24 cellular contexts compared by ENCODE assay signal in genomic region chr14:68446243-68447040, GRCh38.
DNase-seq lines count a peak whose midpoint lies in the region; ATAC-seq, FAIRE-seq and TF ChIP-seq lines count a peak whose summit lies in the region.
"Had no signal": no experiment of that assay in that cellular context is flagged by ENCODE, and none has a peak within 500 bp of the region (broad histone marks: within the 10 kb centered on the region; RNA-seq: fewer than 3 reads in every experiment).

No MANE protein-coding gene starts in this region.

- H3K36me3 ChIP-seq in DND-41 (ENCODE audit: insufficient read depth, low read length) (no peaks in the 10 kb centered on the region), bronchial epithelial cell (ENCODE audit: control insufficient read depth, insufficient read depth, low read length) (no peaks in the 10 kb centered on the region), rectal smooth muscle tissue (ENCODE audit: control insufficient read depth, insufficient read depth, low read length) (no peaks in the 10 kb centered on the region), vagina (no peaks in the 10 kb centered on the region), MG63 (no peaks in the 10 kb centered on the region)
- H3K36me3 ChIP-seq: SJSA1 had no signal

- H3K9me3 ChIP-seq in DND-41 (ENCODE audit: insufficient read depth, low read length, severe bottlenecking): no peaks in the 10 kb centered on the region
- no peaks in the 10 kb centered on the region for H3K9me3 ChIP-seq in vagina
- no peaks in the 10 kb centered on the region for H3K9me3 ChIP-seq in MG63
- H3K9me3 ChIP-seq: SJSA1 had no signal

- H3K9ac ChIP-seq in DND-41 (ENCODE audit: low read depth, low read length) (no peak overlapping the region), rectal smooth muscle tissue (ENCODE audit: low read length) (no peak overlapping the region)
- H3K9ac ChIP-seq: GM23248 had no signal

- H3K4me3 ChIP-seq in DND-41 (ENCODE audit: low read depth in 1 of 2, low read length in 2 of 2): no peak overlapping the region
- H3K4me3 ChIP-seq in bronchial epithelial cell (ENCODE audit: low read depth, low read length): no peak overlapping the region
- no peak overlapping the region for H3K4me3 ChIP-seq in rectal smooth muscle tissue (ENCODE audit: low read length)
- no peak overlapping the region for H3K4me3 ChIP-seq in vagina
- no peak overlapping the region for H3K4me3 ChIP-seq in MG63
- H3K4me3 ChIP-seq: GM23248, SJSA1 had no signal

- H3K9me3 Mint-ChIP-seq in type B pancreatic cell: peaks cover 5% of the 10 kb centered on the region
- H3K9me3 Mint-ChIP-seq: CD8-positive, alpha-beta memory T cell; H9; HFFc6 had no signal

- H3K27me3 ChIP-seq in DND-41 (ENCODE audit: insufficient read depth, low read length, poor library complexity) (no peaks in the 10 kb centered on the region), bronchial epithelial cell (ENCODE audit: control insufficient read depth, insufficient read depth, low read length) (no peaks in the 10 kb centered on the region), rectal smooth muscle tissue (ENCODE audit: control insufficient read depth, insufficient read depth, low read length) (no peaks in the 10 kb centered on the region), vagina (no peaks in the 10 kb centered on the region), MG63 (no peaks in the 10 kb centered on the region)
- H3K27me3 ChIP-seq: SJSA1 had no signal

- H3K4me1 Mint-ChIP-seq in type B pancreatic cell (ENCODE audit: unreplicated experiment): peaks cover 25% of the 10 kb centered on the region
- H3K4me1 Mint-ChIP-seq: CD8-positive, alpha-beta memory T cell had no signal

- intact Hi-C loops in vagina (cut with DNase I): no loop called here

- peaks cover 4% of the 10 kb centered on the region for H3K36me3 Mint-ChIP-seq in type B pancreatic cell

- no peaks in the 10 kb centered on the region for H3K27me3 Mint-ChIP-seq in type B pancreatic cell
- H3K27me3 Mint-ChIP-seq: CD8-positive, alpha-beta memory T cell had no signal

- no peaks in the 10 kb centered on the region for H4K20me1 ChIP-seq in DND-41 (ENCODE audit: insufficient read depth, low read length)

- peak overlapping the region; percentile 86 for H3K27ac ChIP-seq in DND-41 (ENCODE audit: low read length)
- H3K27ac ChIP-seq in rectal smooth muscle tissue (ENCODE audit: low read depth, low read length): peak overlapping the region; percentile 45
- peak overlapping the region; percentile 74 for H3K27ac ChIP-seq in vagina
- H3K27ac ChIP-seq: C4-2B, GM23248, SJSA1 had no signal

- ATAC-seq in DND-41 (ENCODE audit: insufficient read depth, low read depth): no peak
- ATAC-seq: Right ventricle myocardium inferior had no signal

- no peak for FAIRE-seq in bronchial epithelial cell (lab: Jason Lieb, UNC)
- FAIRE-seq: GM12892 had no signal

- TF ChIP-seq CTCF in DND-41 (IDR thresholded peaks at IDR 0.05; ENCODE audit: borderline replicate concordance, extremely low read depth, low read length, poor library complexity, severe bottlenecking): no peak
- no peak for TF ChIP-seq CTCF in bronchial epithelial cell (IDR thresholded peaks at IDR 0.05; ENCODE audit: insufficient read depth, low read length, severe bottlenecking)
- no peak for TF ChIP-seq CTCF in vagina (IDR thresholded peaks at IDR 0.05)
- TF ChIP-seq CTCF in type B pancreatic cell (conservative IDR thresholded peaks at IDR 0.05): no peak

- H3K27ac Mint-ChIP-seq in type B pancreatic cell: no peak overlapping the region
- H3K27ac Mint-ChIP-seq: H9, HFFc6 had no signal

- no peak overlapping the region for H3K4me3 Mint-ChIP-seq in type B pancreatic cell
- H3K4me3 Mint-ChIP-seq: CD8-positive, alpha-beta memory T cell; H9; HFFc6 had no signal

- H3K4me2 ChIP-seq in DND-41 (ENCODE audit: insufficient read depth, low read length): no peak overlapping the region

- no peak for TF ChIP-seq POLR2A in vagina (IDR thresholded peaks at IDR 0.05)

- H2AFZ ChIP-seq in DND-41 (ENCODE audit: low read depth, low read length): no peak overlapping the region
- H2AFZ ChIP-seq: GM23248 had no signal

- H3K4me1 ChIP-seq in DND-41 (ENCODE audit: insufficient read depth, low read length) (peaks cover 52% of the 10 kb centered on the region), rectal smooth muscle tissue (ENCODE audit: control insufficient read depth, insufficient read depth, low read length) (peaks cover 39% of the 10 kb centered on the region), vagina (peaks cover 64% of the 10 kb centered on the region)
- H3K4me1 ChIP-seq: SJSA1 had no signal

- DNase-seq in DND-41 (no peak), bronchial epithelial cell (ENCODE audit: low read depth) (peak; percentile 29), vagina (ENCODE audit: extremely low spot score in 2 of 2) (no peak), islet precursor cell (no peak), type B pancreatic cell (ENCODE audit: extremely low spot score, unreplicated experiment) (no peak), MG63 (no peak)
- DNase-seq: ACHN; Calu3; CD8-positive, alpha-beta memory T cell; DMS153; GM23248; H9; HFFc6; KG1; NCI-H1105; NCI-H146; NCI-H2029; NCI-H345; NCI-H524 treated with DMSO at 0.1 percent for 48 hours had no signal

- H3K79me2 ChIP-seq in DND-41 (ENCODE audit: insufficient read depth, low read length): no peaks in the 10 kb centered on the region
